1 cellular context compared by ENCODE assay signal in genomic region chr19:1123381-1123780, GRCh38.
TF ChIP-seq lines count a peak whose summit lies in the region.

No MANE protein-coding gene starts in this region.

TF ChIP-seq in GM23338, 12 proteins besides CTCF, POLR2A, EP300 and RAD21 (continued from another document):
- TF ChIP-seq ZNF462 (CRISPR knock-in tag; IDR thresholded peaks at IDR 0.05) (no peak), REST (IDR thresholded peaks at IDR 0.05; ENCODE audit: unreplicated experiment) (no peak), ZNF114 (CRISPR knock-in tag; IDR thresholded peaks at IDR 0.05) (no peak), JUNB (IDR thresholded peaks at IDR 0.05; ENCODE audit: unreplicated experiment) (no peak), EZH2 (IDR thresholded peaks at IDR 0.05; ENCODE audit: low read depth, unreplicated experiment) (no peak), ETS1 (IDR thresholded peaks at IDR 0.05) (no peak), POLR2AphosphoS5 (IDR thresholded peaks at IDR 0.05; ENCODE audit: low read depth) (no peak)
